21 cellular contexts compared by ENCODE assay signal in the genomic region with DNA sequence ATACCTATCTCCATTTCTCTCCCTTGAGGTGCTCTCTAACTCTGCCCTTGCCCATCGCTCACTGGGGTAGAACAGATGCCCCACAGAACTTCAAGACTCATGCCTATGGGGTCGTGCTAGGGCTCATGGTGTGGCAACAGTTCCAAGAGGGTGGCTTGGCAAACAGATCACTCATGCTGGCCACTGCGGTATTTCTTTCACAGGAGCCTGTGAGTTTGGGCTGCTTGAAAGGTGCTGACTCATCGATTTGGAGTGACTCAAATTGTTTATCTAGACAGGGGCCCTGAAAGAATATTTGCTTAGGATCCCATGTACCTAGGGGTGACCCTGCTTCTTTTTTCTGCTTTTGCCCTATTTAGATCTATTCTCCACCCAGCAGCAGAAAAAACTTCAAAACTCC.
DNase-seq lines count a peak whose midpoint lies in the region; ATAC-seq, FAIRE-seq and TF ChIP-seq lines count a peak whose summit lies in the region.
"Had no signal": no experiment of that assay in that cellular context is flagged by ENCODE, and none has a peak within 500 bp of the region (broad histone marks: within the 10 kb centered on the region; RNA-seq: fewer than 3 reads in every experiment).

No MANE protein-coding gene starts in this region.

- BruUV-seq in HepG2 (replicated peaks; lab: Mats Ljungman, UMichigan) = no TSS peak

- H3K79me2 ChIP-seq in HepG2 (ENCODE audit: insufficient read depth, low read length) (no peaks in the 10 kb centered on the region), astrocyte (ENCODE audit: insufficient read depth, low read length) (no peaks in the 10 kb centered on the region)

- no peak overlapping the region for H2AFZ ChIP-seq in HepG2 (ENCODE audit: low read length)
- H2AFZ ChIP-seq in astrocyte (ENCODE audit: low read depth, low read length) = no peak overlapping the region

- H3K27ac Mint-ChIP-seq in astrocyte (ENCODE audit: unreplicated experiment) = no peak overlapping the region
- no peak overlapping the region for H3K27ac Mint-ChIP-seq in activated T-helper 17 cell treated with anti-CD3 and anti-CD28 coated beads, Interleukin-2, amount 50 U/mL, for 72 hours
- H3K27ac Mint-ChIP-seq in activated CD8-positive, alpha-beta T cell treated with anti-CD3 and anti-CD28 coated beads for 36 hours = no peak overlapping the region
- no peak overlapping the region for H3K27ac Mint-ChIP-seq in activated CD8-positive, alpha-beta memory T cell treated with anti-CD3 and anti-CD28 coated beads, Interleukin-2, amount 10 ng/mL, durations not matched to agents 7 days and 5 days
- H3K27ac Mint-ChIP-seq: activated B cell treated with CpG ODN at 0.5 μM for 24 hours; activated naive CD8-positive, alpha-beta T cell treated with anti-CD3 and anti-CD28 coated beads, Interleukin-2, amount 50 U/mL, for 24 hours; activated T-helper 1 cell treated with anti-CD3 and anti-CD28 coated beads, Interleukin-12 subunit alpha, Interleukin-12 subunit beta, Interleukin-2, Interleukin-4 antibody, amounts not matched to agents 30 ng/mL and 10 ng/mL and 1 ng/mL, durations not matched to agents 14 hours and 24 hours and 36 hours had no signal

- H3K36me3 Mint-ChIP-seq in astrocyte (ENCODE audit: low read depth, unreplicated experiment) = no peaks in the 10 kb centered on the region
- no peaks in the 10 kb centered on the region for H3K36me3 Mint-ChIP-seq in activated T-helper 17 cell treated with anti-CD3 and anti-CD28 coated beads, Interleukin-2, amount 50 U/mL, for 72 hours (ENCODE audit: low read depth)
- no peaks in the 10 kb centered on the region for H3K36me3 Mint-ChIP-seq in activated CD8-positive, alpha-beta T cell treated with anti-CD3 and anti-CD28 coated beads for 36 hours (ENCODE audit: low read depth)
- H3K36me3 Mint-ChIP-seq in activated CD8-positive, alpha-beta memory T cell treated with anti-CD3 and anti-CD28 coated beads, Interleukin-2, amount 10 ng/mL, durations not matched to agents 7 days and 5 days = no peaks in the 10 kb centered on the region

- H3K27me3 ChIP-seq in HepG2 (ENCODE audit: control insufficient read depth in 1 of 2, insufficient read depth in 2 of 2, low read length in 2 of 2) = peaks cover 0 to 22% of the 10 kb centered on the region in 2 experiments; a peak in 2 of 5 replicates
- H3K27me3 ChIP-seq in right lobe of liver = no peaks in the 10 kb centered on the region
- H3K27me3 ChIP-seq in astrocyte (ENCODE audit: insufficient read depth, low read length) = peaks cover 2% of the 10 kb centered on the region
- H3K27me3 ChIP-seq in WERI-Rb-1 (ENCODE audit: insufficient read depth, low read depth, severe bottlenecking) = no peaks in the 10 kb centered on the region

- CTCF ChIA-PET in HepG2 (lab: Yijun Ruan, JAX; ENCODE audit: low intra/inter-chr PET ratio, low total read pairs) = no interaction called here
- CTCF ChIA-PET in activated CD8-positive, alpha-beta T cell treated with anti-CD3 and anti-CD28 coated beads for 36 hours (lab: Charles Lee) = no interaction called here
- CTCF ChIA-PET in activated CD8-positive, alpha-beta memory T cell treated with anti-CD3 and anti-CD28 coated beads, Interleukin-2, amount 10 ng/mL, durations not matched to agents 7 days and 5 days (lab: Charles Lee) = no interaction called here

- H3K27me3 Mint-ChIP-seq in astrocyte (ENCODE audit: low read depth, unreplicated experiment) = peaks cover 33% of the 10 kb centered on the region
- peaks cover 15% of the 10 kb centered on the region for H3K27me3 Mint-ChIP-seq in activated T-helper 17 cell treated with anti-CD3 and anti-CD28 coated beads, Interleukin-2, amount 50 U/mL, for 72 hours
- peaks cover 2% of the 10 kb centered on the region for H3K27me3 Mint-ChIP-seq in activated CD8-positive, alpha-beta T cell treated with anti-CD3 and anti-CD28 coated beads for 36 hours
- H3K27me3 Mint-ChIP-seq in activated CD8-positive, alpha-beta memory T cell treated with anti-CD3 and anti-CD28 coated beads, Interleukin-2, amount 10 ng/mL, durations not matched to agents 7 days and 5 days = no peaks in the 10 kb centered on the region

- H3K9me3 Mint-ChIP-seq in astrocyte (ENCODE audit: unreplicated experiment) = peaks cover 2% of the 10 kb centered on the region
- no peaks in the 10 kb centered on the region for H3K9me3 Mint-ChIP-seq in activated T-helper 17 cell treated with anti-CD3 and anti-CD28 coated beads, Interleukin-2, amount 50 U/mL, for 72 hours
- H3K9me3 Mint-ChIP-seq in activated CD8-positive, alpha-beta T cell treated with anti-CD3 and anti-CD28 coated beads for 36 hours = no peaks in the 10 kb centered on the region
- no peaks in the 10 kb centered on the region for H3K9me3 Mint-ChIP-seq in activated CD8-positive, alpha-beta memory T cell treated with anti-CD3 and anti-CD28 coated beads, Interleukin-2, amount 10 ng/mL, durations not matched to agents 7 days and 5 days (ENCODE audit: low read depth)
- H3K9me3 Mint-ChIP-seq: activated B cell treated with CpG ODN at 0.5 μM for 24 hours; activated naive CD8-positive, alpha-beta T cell treated with anti-CD3 and anti-CD28 coated beads, Interleukin-2, amount 50 U/mL, for 24 hours; activated T-helper 1 cell treated with anti-CD3 and anti-CD28 coated beads, Interleukin-12 subunit alpha, Interleukin-12 subunit beta, Interleukin-2, Interleukin-4 antibody, amounts not matched to agents 30 ng/mL and 10 ng/mL and 1 ng/mL, durations not matched to agents 14 hours and 24 hours and 36 hours; neural crest cell had no signal

- no peak overlapping the region for H3K4me3 ChIP-seq in HepG2 (replicated peaks in 1 of 3; ENCODE audit: insufficient read depth in 1 of 3, low read depth in 2 of 3, low read length in 3 of 3)
- H3K4me3 ChIP-seq in right lobe of liver = no peak overlapping the region
- no peak overlapping the region for H3K4me3 ChIP-seq in astrocyte (ENCODE audit: insufficient read depth, low read depth, low read length)
- no peak overlapping the region for H3K4me3 ChIP-seq in fibroblast of the aortic adventitia (ENCODE audit: low read depth, low read length)
- H3K4me3 ChIP-seq in WERI-Rb-1 (ENCODE audit: low read depth, low read length) = no peak overlapping the region

- no peak for TF ChIP-seq CTCF in HepG2 (CRISPR knock-in tag; IDR thresholded peaks at IDR 0.05)
- TF ChIP-seq CTCF in right lobe of liver (IDR thresholded peaks at IDR 0.05) = no peak
- TF ChIP-seq CTCF in astrocyte (IDR thresholded peaks at IDR 0.05; ENCODE audit: insufficient read depth, low read depth, low read length) = no peak
- no peak for TF ChIP-seq CTCF in fibroblast of the aortic adventitia (IDR thresholded peaks at IDR 0.05; ENCODE audit: insufficient read depth, low read length)
- no peak for TF ChIP-seq CTCF in activated CD8-positive, alpha-beta T cell treated with anti-CD3 and anti-CD28 coated beads for 36 hours (IDR thresholded peaks at IDR 0.05)
- TF ChIP-seq CTCF in WERI-Rb-1 (IDR thresholded peaks at IDR 0.05; ENCODE audit: low read depth, low read length) = no peak

- TF ChIP-seq RAD21 in HepG2 (CRISPR knock-in tag; IDR thresholded peaks at IDR 0.05) = no peak

- H3K4me2 ChIP-seq in HepG2 (ENCODE audit: low read depth, low read length) (no peak overlapping the region), astrocyte (ENCODE audit: low read length) (peak overlapping the region; percentile 5)

- H3K9me3 ChIP-seq in HepG2 (ENCODE audit: low read length) (no peaks in the 10 kb centered on the region), right lobe of liver (no peaks in the 10 kb centered on the region), astrocyte (ENCODE audit: insufficient read depth, low read depth, low read length) (no peaks in the 10 kb centered on the region), WERI-Rb-1 (ENCODE audit: severe bottlenecking) (no peaks in the 10 kb centered on the region)

- whole genome bisulfite sequencing in HepG2 (ENCODE audit: low lambda C conversion rate) = 10% methylated on average over 4 of the region's 4 CpGs
- 29% methylated on average over 1 of the region's 4 CpGs for WGBS in right lobe of liver (ENCODE audit: insufficient coverage, low coverage, low lambda C conversion rate, missing lambda C conversion rate)

- no peak for FAIRE-seq in HepG2 (lab: Jason Lieb, UNC)
- no peak for FAIRE-seq in astrocyte (lab: Jason Lieb, UNC)

- ATAC-seq in HepG2 = no peak
- no peak for ATAC-seq in right lobe of liver
- ATAC-seq in activated T-helper 17 cell treated with anti-CD3 and anti-CD28 coated beads, Interleukin-2, amount 50 U/mL, for 72 hours (replicated peaks) = no peak
- ATAC-seq in activated CD8-positive, alpha-beta T cell treated with anti-CD3 and anti-CD28 coated beads for 36 hours = no peak
- no peak for ATAC-seq in activated CD8-positive, alpha-beta memory T cell treated with anti-CD3 and anti-CD28 coated beads, Interleukin-2, amount 10 ng/mL, durations not matched to agents 7 days and 5 days
- ATAC-seq: activated naive CD8-positive, alpha-beta T cell treated with anti-CD3 and anti-CD28 coated beads, Interleukin-2, amount 50 U/mL, for 24 hours had no signal

- intact Hi-C loops in HepG2 (cut with micrococcal nuclease; ENCODE audit: unreplicated experiment) = no loop called here
- intact Hi-C loops in right lobe of liver (cut with DNase I) = no loop called here
- intact Hi-C loops in activated CD8-positive, alpha-beta T cell treated with anti-CD3 and anti-CD28 coated beads for 36 hours (cut with micrococcal nuclease) = no loop called here

- TF ChIP-seq EP300 in HepG2 (IDR thresholded peaks at IDR 0.05; ENCODE audit: low read depth in 2 of 2, low read length in 2 of 2) (no peak), HepG2 (CRISPR knock-in tag; IDR thresholded peaks at IDR 0.05; ENCODE audit: borderline replicate concordance) (no peak)

- no peak for DNase-seq in HepG2 (ENCODE audit: low spot score)
- DNase-seq in right lobe of liver = no peak
- DNase-seq in astrocyte (ENCODE audit: low read depth) = peak; percentile 37
- peak; percentile 59 for DNase-seq in fibroblast of the aortic adventitia (ENCODE audit: low read depth)
- no peak for DNase-seq in activated CD8-positive, alpha-beta T cell treated with anti-CD3 and anti-CD28 coated beads for 36 hours
- no peak for DNase-seq in activated CD8-positive, alpha-beta memory T cell treated with anti-CD3 and anti-CD28 coated beads, Interleukin-2, amount 10 ng/mL, durations not matched to agents 7 days and 5 days
- DNase-seq in WERI-Rb-1 = no peak
- DNase-seq: 8988T; activated B cell treated with CpG ODN at 0.5 μM for 24 hours; activated naive CD8-positive, alpha-beta T cell treated with anti-CD3 and anti-CD28 coated beads, Interleukin-2, amount 50 U/mL, for 24 hours; DMS153; effector CD8-positive, alpha-beta T cell; hypothalamus; MV-4-11; NCI-H1930; NCI-H446; SHP77 had no signal

- POLR2A ChIA-PET in HepG2 (lab: Yijun Ruan, JAX) = no interaction called here
- POLR2A ChIA-PET in activated CD8-positive, alpha-beta T cell treated with anti-CD3 and anti-CD28 coated beads for 36 hours (lab: Charles Lee) = no interaction called here

- H3K36me3 ChIP-seq in HepG2 (replicated peaks in 1 of 2; ENCODE audit: control insufficient read depth in 1 of 2, insufficient read depth in 2 of 2, low read length in 2 of 2) = no peaks in the 10 kb centered on the region
- H3K36me3 ChIP-seq in right lobe of liver = no peaks in the 10 kb centered on the region
- no peaks in the 10 kb centered on the region for H3K36me3 ChIP-seq in astrocyte (ENCODE audit: insufficient read depth, low read length)
- H3K36me3 ChIP-seq in WERI-Rb-1 = no peaks in the 10 kb centered on the region

- H3K4me1 Mint-ChIP-seq in astrocyte (ENCODE audit: low read depth, unreplicated experiment) = peaks cover 6% of the 10 kb centered on the region
- no peaks in the 10 kb centered on the region for H3K4me1 Mint-ChIP-seq in activated T-helper 17 cell treated with anti-CD3 and anti-CD28 coated beads, Interleukin-2, amount 50 U/mL, for 72 hours
- no peaks in the 10 kb centered on the region for H3K4me1 Mint-ChIP-seq in activated CD8-positive, alpha-beta T cell treated with anti-CD3 and anti-CD28 coated beads for 36 hours (ENCODE audit: low read depth)
- no peaks in the 10 kb centered on the region for H3K4me1 Mint-ChIP-seq in activated CD8-positive, alpha-beta memory T cell treated with anti-CD3 and anti-CD28 coated beads, Interleukin-2, amount 10 ng/mL, durations not matched to agents 7 days and 5 days
- H3K4me1 Mint-ChIP-seq: activated B cell treated with CpG ODN at 0.5 μM for 24 hours; activated naive CD8-positive, alpha-beta T cell treated with anti-CD3 and anti-CD28 coated beads, Interleukin-2, amount 50 U/mL, for 24 hours had no signal

- TF ChIP-seq POLR2A in HepG2 (IDR thresholded peaks at IDR 0.05; ENCODE audit: insufficient read depth in 1 of 2, low read depth in 2 of 2, low read length in 2 of 2) = no peak
- TF ChIP-seq POLR2A in right lobe of liver (IDR thresholded peaks at IDR 0.05) = no peak

- no peak overlapping the region for H3K4me3 Mint-ChIP-seq in astrocyte (ENCODE audit: unreplicated experiment)
- H3K4me3 Mint-ChIP-seq in activated T-helper 17 cell treated with anti-CD3 and anti-CD28 coated beads, Interleukin-2, amount 50 U/mL, for 72 hours = no peak overlapping the region
- H3K4me3 Mint-ChIP-seq in activated CD8-positive, alpha-beta T cell treated with anti-CD3 and anti-CD28 coated beads for 36 hours = no peak overlapping the region
- H3K4me3 Mint-ChIP-seq in activated CD8-positive, alpha-beta memory T cell treated with anti-CD3 and anti-CD28 coated beads, Interleukin-2, amount 10 ng/mL, durations not matched to agents 7 days and 5 days = no peak overlapping the region
- H3K4me3 Mint-ChIP-seq: activated B cell treated with CpG ODN at 0.5 μM for 24 hours; activated naive CD8-positive, alpha-beta T cell treated with anti-CD3 and anti-CD28 coated beads, Interleukin-2, amount 50 U/mL, for 24 hours; activated T-helper 1 cell treated with anti-CD3 and anti-CD28 coated beads, Interleukin-12 subunit alpha, Interleukin-12 subunit beta, Interleukin-2, Interleukin-4 antibody, amounts not matched to agents 30 ng/mL and 10 ng/mL and 1 ng/mL, durations not matched to agents 14 hours and 24 hours and 36 hours; neural crest cell had no signal

- H3K9ac ChIP-seq in HepG2 (ENCODE audit: insufficient read depth, low read depth, low read length) (no peak overlapping the region), astrocyte (ENCODE audit: low read length) (no peak overlapping the region)

- H3K4me1 ChIP-seq in HepG2 (ENCODE audit: insufficient read depth, low read length) (no peaks in the 10 kb centered on the region), right lobe of liver (no peaks in the 10 kb centered on the region), astrocyte (ENCODE audit: insufficient read depth, low read length) (peaks cover 17% of the 10 kb centered on the region)

- H4K20me1 ChIP-seq in HepG2 (ENCODE audit: insufficient read depth, low read length) (no peaks in the 10 kb centered on the region), astrocyte (ENCODE audit: insufficient read depth, low read length) (no peaks in the 10 kb centered on the region)

- H3K27ac ChIP-seq in HepG2 (ENCODE audit: extremely low read length, insufficient read depth, low read length) (no peak overlapping the region), right lobe of liver (no peak overlapping the region), astrocyte (ENCODE audit: low read depth, low read length) (no peak overlapping the region), WERI-Rb-1 (no peak overlapping the region)
- H3K27ac ChIP-seq: C4-2B had no signal

- in situ Hi-C loops in HepG2 (cut with HindIII; ENCODE audit: extremely low pct_ligation_motif_present, low pct_unique_long_range_greater_than_20kb) = no loop called here

Comparison
In these comparisons a context has a peak if more than half of its experiments do, and no peak if none do; other contexts are left out.
1. DNase-seq: peak in astrocyte (single experiment) and fibroblast of the aortic adventitia (single experiment); none in HepG2 (single experiment), right lobe of liver (0 of 3), activated CD8-positive, alpha-beta T cell treated with anti-CD3 and anti-CD28 coated beads for 36 hours (single experiment), activated CD8-positive, alpha-beta memory T cell treated with anti-CD3 and anti-CD28 coated beads, Interleukin-2, amount 10 ng/mL, durations not matched to agents 7 days and 5 days (single experiment) and WERI-Rb-1 (single experiment).